In the genomic region with DNA sequence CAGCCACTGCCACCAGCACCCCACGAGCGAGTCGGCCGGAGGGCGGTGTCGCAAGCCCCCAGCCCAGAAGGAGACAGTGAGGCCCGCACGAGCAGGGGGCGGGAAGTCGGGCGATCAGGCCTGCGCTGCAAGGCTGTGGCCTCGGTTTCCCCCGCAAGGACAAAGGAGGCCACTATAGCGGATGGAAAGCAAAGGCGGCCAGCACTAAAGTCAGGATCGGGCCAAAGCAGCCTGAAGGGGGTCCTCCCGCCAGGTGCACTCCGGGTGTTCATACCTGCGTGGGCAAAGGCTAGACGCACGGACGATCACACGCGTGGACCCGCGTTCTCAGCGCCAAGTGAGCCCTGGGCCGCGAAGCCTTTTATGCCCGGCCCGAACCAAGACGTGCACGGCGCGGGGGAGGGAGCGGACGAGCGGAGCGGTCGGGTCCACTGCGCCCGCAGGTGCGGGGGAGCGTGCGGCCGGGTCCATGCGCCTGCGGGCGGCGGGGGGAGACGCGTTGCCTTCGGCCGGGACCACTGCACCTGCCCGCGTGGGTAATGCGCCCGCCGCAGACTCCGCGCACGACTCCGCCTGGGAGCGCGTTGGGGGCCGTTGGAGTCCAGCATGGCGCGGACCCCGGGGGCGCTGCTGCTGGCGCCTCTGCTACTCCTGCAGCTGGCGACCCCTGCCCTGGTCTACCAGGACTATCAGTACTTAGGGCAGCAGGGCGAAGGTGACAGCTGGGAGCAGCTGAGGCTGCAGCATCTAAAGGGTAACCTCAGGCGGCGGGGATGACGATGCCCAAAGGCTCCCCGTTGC, we compare ENCODE assay signal across 8 cellular contexts. TPM values are rescaled to one million over a fixed set of nuclear protein-coding genes. Genes with fewer than 3 reads are reported as not detected.
DNase-seq lines count a peak whose midpoint lies in the region; ATAC-seq and TF ChIP-seq lines count a peak whose summit lies in the region.

A gene (minus strand): TSS at position 335 of the 801 bp plus-strand sequence. CDS start 539 bp downstream, outside the sequence.
A gene (plus strand): TSS at position 604 of the 801 bp plus-strand sequence. CDS start 3 bp downstream, at position 607.

- DNase-seq in HEK293T (ENCODE audit: extremely low spot score) (peak; percentile 86), NCI-H526 treated with DMSO at 0.1 percent for 48 hours (lab: John Stamatoyannopoulos, UW) (peak; percentile 61), lower lobe of right lung (peak; percentile 87)
- DNase-seq in activated CD8-positive, alpha-beta T cell treated with anti-CD3 and anti-CD28 coated beads, Interleukin-2, amount 10 ng/mL, durations not matched to agents 7 days and 5 days = peak; percentile 84
- DNase-seq in effector CD8-positive, alpha-beta T cell (lab: John Stamatoyannopoulos, UW) = peak; percentile 46
- DNase-seq in stimulated activated CD4-positive, alpha-beta T cell treated with anti-CD3 and anti-CD28 coated beads, TNF-alpha, amount 100 ng/mL, for 48 hours (ENCODE audit: low read depth in 3 of 3) = peak in 2 of 3 donors; percentile 65 to 82
- DNase-seq in NK-92 treated with Interleukin-12 subunit alpha and Interleukin-12 subunit beta, amount 100 ng/mL, for 24 hours (lab: John Stamatoyannopoulos, UW) = no peak

- peaks cover 40% of the 10 kb centered on the region for H3K36me3 ChIP-seq in BLaER1
- peaks cover 23% of the 10 kb centered on the region for H3K36me3 ChIP-seq in lower lobe of right lung

- H3K36me3 Mint-ChIP-seq in activated CD8-positive, alpha-beta T cell treated with anti-CD3 and anti-CD28 coated beads, Interleukin-2, amount 10 ng/mL, durations not matched to agents 7 days and 5 days (ENCODE audit: low read depth) = peaks cover 10% of the 10 kb centered on the region

- peaks cover 32% of the 10 kb centered on the region for H3K4me1 Mint-ChIP-seq in activated CD8-positive, alpha-beta T cell treated with anti-CD3 and anti-CD28 coated beads, Interleukin-2, amount 10 ng/mL, durations not matched to agents 7 days and 5 days (ENCODE audit: low read depth)

- ATAC-seq in activated CD8-positive, alpha-beta T cell treated with anti-CD3 and anti-CD28 coated beads, Interleukin-2, amount 10 ng/mL, durations not matched to agents 7 days and 5 days = peak; percentile 64
- ATAC-seq in lower lobe of right lung = peak; percentile 91

- peak within 1 kb of the TSS; percentile 90 for H3K4me3 ChIP-seq in BLaER1
- peak within 1 kb of the TSS; percentile 96 for H3K4me3 ChIP-seq in lower lobe of right lung

- H3K9me3 Mint-ChIP-seq in activated CD8-positive, alpha-beta T cell treated with anti-CD3 and anti-CD28 coated beads, Interleukin-2, amount 10 ng/mL, durations not matched to agents 7 days and 5 days (ENCODE audit: insufficient read depth) = no peaks in the 10 kb centered on the region

- intact Hi-C loops in lower lobe of right lung (cut with DNase I) = no loop called here

- no peaks in the 10 kb centered on the region for H3K9me3 ChIP-seq in BLaER1
- no peaks in the 10 kb centered on the region for H3K9me3 ChIP-seq in lower lobe of right lung

- H3K27ac ChIP-seq in BLaER1 (peak within 1 kb of the TSS; percentile 92), lower lobe of right lung (peak within 1 kb of the TSS; percentile 77)

- H3K27me3 ChIP-seq in BLaER1 (no peaks in the 10 kb centered on the region), lower lobe of right lung (ENCODE audit: low read depth) (no peaks in the 10 kb centered on the region)

- peak within 1 kb of the TSS; percentile 81 for H3K27ac Mint-ChIP-seq in activated CD8-positive, alpha-beta T cell treated with anti-CD3 and anti-CD28 coated beads, Interleukin-2, amount 10 ng/mL, durations not matched to agents 7 days and 5 days

- H4K20me1 ChIP-seq in BLaER1 = peaks cover 21% of the 10 kb centered on the region

- POLR2A ChIA-PET in HEK293T (lab: Yijun Ruan, JAX) = interaction anchor here (1.2 to 1.6 kb wide), 5 partner anchors 9 to 46 kb away, joined by 3 to 9 read pairs (median 5); a partner anchor contains a TSS
- POLR2A ChIA-PET in activated CD8-positive, alpha-beta T cell treated with anti-CD3 and anti-CD28 coated beads, Interleukin-2, amount 10 ng/mL, durations not matched to agents 7 days and 5 days (lab: Charles Lee) = interaction anchor here (0.9 to 4.2 kb wide), 4 partner anchors 10 to 68 kb away, joined by 3 to 34 read pairs (median 4); a partner anchor contains a TSS

- CTCF ChIA-PET in HEK293T (lab: Yijun Ruan, JAX) = interaction anchor here (1.6 to 1.8 kb wide), 2 partner anchors 24 to 44 kb away, joined by 5 to 9 read pairs; no protein-coding TSS in a partner anchor
- CTCF ChIA-PET in activated CD8-positive, alpha-beta T cell treated with anti-CD3 and anti-CD28 coated beads, Interleukin-2, amount 10 ng/mL, durations not matched to agents 7 days and 5 days (lab: Charles Lee) = interaction anchor here (0.8 to 11.4 kb wide), 12 partner anchors 10 to 164 kb away, joined by 3 to 390 read pairs (median 6); a partner anchor contains a TSS

- no peaks in the 10 kb centered on the region for H3K27me3 Mint-ChIP-seq in activated CD8-positive, alpha-beta T cell treated with anti-CD3 and anti-CD28 coated beads, Interleukin-2, amount 10 ng/mL, durations not matched to agents 7 days and 5 days (ENCODE audit: low read depth)

- H3K4me1 ChIP-seq in BLaER1 = peaks cover 51% of the 10 kb centered on the region
- H3K4me1 ChIP-seq in lower lobe of right lung = peaks cover 26% of the 10 kb centered on the region

- H3K4me2 ChIP-seq in BLaER1 = peak within 1 kb of the TSS; percentile 87

- peak within 1 kb of the TSS; percentile 97 for H3K9ac ChIP-seq in BLaER1

- TF ChIP-seq CTCF in lower lobe of right lung (IDR thresholded peaks at IDR 0.05) = no peak

- H3K4me3 Mint-ChIP-seq in activated CD8-positive, alpha-beta T cell treated with anti-CD3 and anti-CD28 coated beads, Interleukin-2, amount 10 ng/mL, durations not matched to agents 7 days and 5 days = peak within 1 kb of the TSS; percentile 89

TF ChIP-seq in HEK293T, 16 proteins besides CTCF, POLR2A, EP300 and RAD21:
- TF ChIP-seq L3MBTL2 (conservative IDR thresholded peaks at IDR 0.05) (peak; percentile 42), FOXM1 (IDR thresholded peaks at IDR 0.05; ENCODE audit: borderline replicate concordance) (peak; percentile 76; the same call in 1 of the 2 replicates), FOXK2 (IDR thresholded peaks at IDR 0.05) (no peak)
- TF ChIP-seq, protein P1, sequence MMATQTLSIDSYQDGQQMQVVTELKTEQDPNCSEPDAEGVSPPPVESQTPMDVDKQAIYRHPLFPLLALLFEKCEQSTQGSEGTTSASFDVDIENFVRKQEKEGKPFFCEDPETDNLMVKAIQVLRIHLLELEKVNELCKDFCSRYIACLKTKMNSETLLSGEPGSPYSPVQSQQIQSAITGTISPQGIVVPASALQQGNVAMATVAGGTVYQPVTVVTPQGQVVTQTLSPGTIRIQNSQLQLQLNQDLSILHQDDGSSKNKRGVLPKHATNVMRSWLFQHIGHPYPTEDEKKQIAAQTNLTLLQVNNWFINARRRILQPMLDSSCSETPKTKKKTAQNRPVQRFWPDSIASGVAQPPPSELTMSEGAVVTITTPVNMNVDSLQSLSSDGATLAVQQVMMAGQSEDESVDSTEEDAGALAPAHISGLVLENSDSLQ (IDR thresholded peaks at IDR 0.05) = no peak

RNA-seq across cellular contexts. Expression of the first gene that starts in this region (rescaled TPM):
- total RNA-seq in activated CD8-positive, alpha-beta T cell treated with anti-CD3 and anti-CD28 coated beads, Interleukin-2, amount 10 ng/mL, durations not matched to agents 7 days and 5 days = 100 to 1,000 TPM; 250 to 267 TPM
- 101 TPM for total RNA-seq in lower lobe of right lung

RNA-seq across cellular contexts. Expression of the second gene that starts in this region (rescaled TPM):
- total RNA-seq in activated CD8-positive, alpha-beta T cell treated with anti-CD3 and anti-CD28 coated beads, Interleukin-2, amount 10 ng/mL, durations not matched to agents 7 days and 5 days = 10 to 100 TPM; 17.7 to 30.9 TPM
- total RNA-seq in lower lobe of right lung = 1.5 TPM
